ENCODE assay signal across 1 cellular context in genomic region chr1:36297062-36297461, GRCh38.
TF ChIP-seq lines count a peak whose summit lies in the region.

No MANE protein-coding gene starts in this region.

TF ChIP-seq in HCT116, 20 proteins besides CTCF, POLR2A, EP300 and RAD21 (continued from another document):
- TF ChIP-seq ZBTB33 (IDR thresholded peaks at IDR 0.05; ENCODE audit: extremely low read depth, insufficient replicate concordance, low read length) (no peak), ZNF274 (IDR thresholded peaks at IDR 0.05; ENCODE audit: low read depth, low read length) (no peak)
TF ChIP-seq in HCT116: peak in this region for 0.
